In the genomic region with DNA sequence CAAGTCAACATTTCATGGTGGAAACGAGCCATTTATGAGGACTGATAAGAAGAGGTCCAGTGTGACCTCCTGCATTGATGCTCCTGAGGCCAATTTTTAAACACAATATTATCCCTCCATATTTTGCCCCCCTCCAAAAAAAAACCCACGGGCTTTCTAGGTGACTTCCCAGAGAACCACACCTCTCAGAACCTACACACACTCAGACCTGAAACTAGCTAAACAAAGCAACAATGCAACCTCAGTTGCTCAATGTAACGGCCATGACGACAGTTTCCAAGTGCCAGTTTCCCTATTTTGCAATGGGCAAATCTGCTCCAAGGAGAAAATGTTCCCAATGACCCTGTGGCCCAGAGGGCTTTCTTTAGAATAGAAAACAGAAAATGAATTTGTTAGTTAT, we compare ENCODE assay signal across 14 cellular contexts. TPM values are rescaled to one million over a fixed set of nuclear protein-coding genes. Genes with fewer than 3 reads are reported as not detected.
DNase-seq lines count a peak whose midpoint lies in the region; ATAC-seq and TF ChIP-seq lines count a peak whose summit lies in the region.
"Had no signal": no experiment of that assay in that cellular context is flagged by ENCODE, and none has a peak within 500 bp of the region (broad histone marks: within the 10 kb centered on the region; RNA-seq: fewer than 3 reads in every experiment).

No MANE protein-coding gene starts in this region.

- CTCF ChIA-PET in CD4-positive, alpha-beta T cell (lab: Charles Lee): no interaction called here
- CTCF ChIA-PET in activated CD4-positive, alpha-beta T cell treated with anti-CD3 and anti-CD28 coated beads, Interleukin-2, amount 10 ng/mL, durations not matched to agents 7 days and 5 days (lab: Charles Lee): no interaction called here

- H3K27ac Mint-ChIP-seq in CD4-positive, alpha-beta T cell: no peak overlapping the region
- no peak overlapping the region for H3K27ac Mint-ChIP-seq in activated CD4-positive, alpha-beta T cell treated with anti-CD3 and anti-CD28 coated beads, Interleukin-2, amount 10 ng/mL, durations not matched to agents 7 days and 5 days
- H3K27ac Mint-ChIP-seq: activated CD8-positive, alpha-beta T cell treated with anti-CD3 and anti-CD28 coated beads for 36 hours; activated naive CD8-positive, alpha-beta T cell; dendritic cell treated with granulocyte-macrophage colony-stimulating factor and Interleukin-4, amounts not matched to agents 40 ng/mL and 50 ng/mL, for 4 days; H9 had no signal

- H3K4me3 ChIP-seq in adrenal gland: peak overlapping the region in 1 of 4 donors; percentile 91

- H3K27me3 ChIP-seq in adrenal gland: no peaks in the 10 kb centered on the region
- peaks cover 68% of the 10 kb centered on the region for H3K27me3 ChIP-seq in CD4-positive, alpha-beta T cell (ENCODE audit: control insufficient read depth, insufficient read depth, low read length)
- H3K27me3 ChIP-seq: pancreas had no signal

- H3K27ac ChIP-seq in adrenal gland: peak overlapping the region; percentile 43 to 85 (median 79)
- H3K27ac ChIP-seq in CD4-positive, alpha-beta T cell (ENCODE audit: low read depth, low read length): no peak overlapping the region

- no peaks in the 10 kb centered on the region for H3K36me3 ChIP-seq in adrenal gland (replicated peaks in 1 of 2)
- H3K36me3 ChIP-seq: pancreas had no signal

- ATAC-seq in GM21381 (IDR thresholded peaks at IDR 0.05; ENCODE audit: unreplicated experiment): peak; percentile 27
- no peak for ATAC-seq in HG02642 (IDR thresholded peaks at IDR 0.05; ENCODE audit: poor library complexity, unreplicated experiment)
- no peak for ATAC-seq in CD4-positive, alpha-beta T cell (ENCODE audit: poor library complexity)
- no peak for ATAC-seq in GM21526 (IDR thresholded peaks at IDR 0.05; ENCODE audit: low FRiP score, unreplicated experiment)
- ATAC-seq: activated CD8-positive, alpha-beta T cell treated with anti-CD3 and anti-CD28 coated beads for 36 hours; pancreas had no signal

- POLR2A ChIA-PET in CD4-positive, alpha-beta T cell (lab: Charles Lee): interaction anchor here (0.6 kb wide), 1 partner anchor 17 kb away, joined by 3 read pairs; no protein-coding TSS in a partner anchor
- POLR2A ChIA-PET in activated CD4-positive, alpha-beta T cell treated with anti-CD3 and anti-CD28 coated beads, Interleukin-2, amount 10 ng/mL, durations not matched to agents 7 days and 5 days (lab: Charles Lee): no interaction called here

- H3K27me3 Mint-ChIP-seq in CD4-positive, alpha-beta T cell: peaks cover 83% of the 10 kb centered on the region
- H3K27me3 Mint-ChIP-seq in activated CD4-positive, alpha-beta T cell treated with anti-CD3 and anti-CD28 coated beads, Interleukin-2, amount 10 ng/mL, durations not matched to agents 7 days and 5 days: peaks cover 85% of the 10 kb centered on the region

- no peak for TF ChIP-seq CTCF in adrenal gland (IDR thresholded peaks at IDR 0.05)
- no peak for TF ChIP-seq CTCF in CD4-positive, alpha-beta T cell (IDR thresholded peaks at IDR 0.05)

- no peaks in the 10 kb centered on the region for H3K9me3 Mint-ChIP-seq in CD4-positive, alpha-beta T cell
- no peaks in the 10 kb centered on the region for H3K9me3 Mint-ChIP-seq in activated CD4-positive, alpha-beta T cell treated with anti-CD3 and anti-CD28 coated beads, Interleukin-2, amount 10 ng/mL, durations not matched to agents 7 days and 5 days
- H3K9me3 Mint-ChIP-seq: activated CD8-positive, alpha-beta T cell treated with anti-CD3 and anti-CD28 coated beads for 36 hours; dendritic cell treated with granulocyte-macrophage colony-stimulating factor and Interleukin-4, amounts not matched to agents 40 ng/mL and 50 ng/mL, for 4 days had no signal

- no peaks in the 10 kb centered on the region for H3K36me3 Mint-ChIP-seq in CD4-positive, alpha-beta T cell (ENCODE audit: low read depth)
- no peaks in the 10 kb centered on the region for H3K36me3 Mint-ChIP-seq in activated CD4-positive, alpha-beta T cell treated with anti-CD3 and anti-CD28 coated beads, Interleukin-2, amount 10 ng/mL, durations not matched to agents 7 days and 5 days (ENCODE audit: low read depth)
- H3K36me3 Mint-ChIP-seq: activated naive CD8-positive, alpha-beta T cell had no signal

- intact Hi-C loops in adrenal gland (cut with DNase I): no loop called here
- intact Hi-C loops in CD4-positive, alpha-beta T cell (cut with DNase I, micrococcal nuclease): no loop called here

- no peaks in the 10 kb centered on the region for H3K9me3 ChIP-seq in adrenal gland (replicated peaks in 1 of 3)
- no peaks in the 10 kb centered on the region for H3K9me3 ChIP-seq in CD4-positive, alpha-beta T cell (ENCODE audit: control insufficient read depth, low read length)
- H3K9me3 ChIP-seq: pancreas had no signal

- DNase-seq in Ammon's horn (ENCODE audit: low spot score): peak; percentile 16
- DNase-seq in adrenal gland: peak in 5 of 7 donors; percentile 52 to 73 (median 66)
- DNase-seq in medulla oblongata (ENCODE audit: extremely low spot score): peak; percentile 38
- no peak for DNase-seq in CD4-positive, alpha-beta T cell
- no peak for DNase-seq in activated CD4-positive, alpha-beta T cell treated with anti-CD3 and anti-CD28 coated beads, Interleukin-2, amount 10 ng/mL, durations not matched to agents 7 days and 5 days
- DNase-seq: activated CD8-positive, alpha-beta T cell treated with anti-CD3 and anti-CD28 coated beads for 36 hours; AML-193; H9 had no signal

- H3K4me1 ChIP-seq in adrenal gland (replicated peaks in 1 of 2): peaks cover 28 to 41% of the 10 kb centered on the region in 2 donors

- H3K4me3 Mint-ChIP-seq in CD4-positive, alpha-beta T cell: no peak overlapping the region
- H3K4me3 Mint-ChIP-seq in activated CD4-positive, alpha-beta T cell treated with anti-CD3 and anti-CD28 coated beads, Interleukin-2, amount 10 ng/mL, durations not matched to agents 7 days and 5 days: no peak overlapping the region
- H3K4me3 Mint-ChIP-seq: activated CD8-positive, alpha-beta T cell treated with anti-CD3 and anti-CD28 coated beads for 36 hours; activated naive CD8-positive, alpha-beta T cell; dendritic cell treated with granulocyte-macrophage colony-stimulating factor and Interleukin-4, amounts not matched to agents 40 ng/mL and 50 ng/mL, for 4 days; H9 had no signal

- TF ChIP-seq POLR2A in adrenal gland (IDR thresholded peaks at IDR 0.05): no peak

- H3K4me1 Mint-ChIP-seq in CD4-positive, alpha-beta T cell (ENCODE audit: low read depth): peaks cover 18% of the 10 kb centered on the region
- peaks cover 10% of the 10 kb centered on the region for H3K4me1 Mint-ChIP-seq in activated CD4-positive, alpha-beta T cell treated with anti-CD3 and anti-CD28 coated beads, Interleukin-2, amount 10 ng/mL, durations not matched to agents 7 days and 5 days

- whole genome bisulfite sequencing in adrenal gland, 4 donors: 18 to 21% (median 20%) methylated on average over 4 of the region's 4 CpGs

RNA-seq across cellular contexts. Expression of gene NRG2, which starts 3.5 kb away (rescaled TPM):
- total RNA-seq in adrenal gland: 10 to 100 TPM in 5 of 8 donors, 1 to 10 TPM in 3; 5.1 to 16.7 (median 11.0) TPM
- 1 to 10 TPM; 5.0 to 6.5 (median 5.0) TPM for polyA plus RNA-seq in adrenal gland
- total RNA-seq in CD4-positive, alpha-beta T cell: under 1 TPM; 0.08 to 0.17 TPM
- not detected for total RNA-seq in activated CD4-positive, alpha-beta T cell treated with anti-CD3 and anti-CD28 coated beads, Interleukin-2, amount 10 ng/mL, durations not matched to agents 7 days and 5 days
- total RNA-seq: H9 had no signal

Comparison
In these comparisons a context has a peak if more than half of its experiments do, and no peak if none do; other contexts are left out.
1. DNase-seq: peak in Ammon's horn (single experiment), adrenal gland (5 of 7) and medulla oblongata (single experiment); none in CD4-positive, alpha-beta T cell (0 of 10) and activated CD4-positive, alpha-beta T cell treated with anti-CD3 and anti-CD28 coated beads, Interleukin-2, amount 10 ng/mL, durations not matched to agents 7 days and 5 days (single experiment).
2. RNA of gene NRG2, which starts 3.5 kb away (total RNA-seq): 5.1 to 16.7 TPM in adrenal gland; 0.08 to 0.17 TPM in CD4-positive, alpha-beta T cell and not detected in activated CD4-positive, alpha-beta T cell treated with anti-CD3 and anti-CD28 coated beads, Interleukin-2, amount 10 ng/mL, durations not matched to agents 7 days and 5 days; every median in the first group is over 4 times any median in the second.